ENCODE assay signal across 15 cellular contexts in the genomic region with DNA sequence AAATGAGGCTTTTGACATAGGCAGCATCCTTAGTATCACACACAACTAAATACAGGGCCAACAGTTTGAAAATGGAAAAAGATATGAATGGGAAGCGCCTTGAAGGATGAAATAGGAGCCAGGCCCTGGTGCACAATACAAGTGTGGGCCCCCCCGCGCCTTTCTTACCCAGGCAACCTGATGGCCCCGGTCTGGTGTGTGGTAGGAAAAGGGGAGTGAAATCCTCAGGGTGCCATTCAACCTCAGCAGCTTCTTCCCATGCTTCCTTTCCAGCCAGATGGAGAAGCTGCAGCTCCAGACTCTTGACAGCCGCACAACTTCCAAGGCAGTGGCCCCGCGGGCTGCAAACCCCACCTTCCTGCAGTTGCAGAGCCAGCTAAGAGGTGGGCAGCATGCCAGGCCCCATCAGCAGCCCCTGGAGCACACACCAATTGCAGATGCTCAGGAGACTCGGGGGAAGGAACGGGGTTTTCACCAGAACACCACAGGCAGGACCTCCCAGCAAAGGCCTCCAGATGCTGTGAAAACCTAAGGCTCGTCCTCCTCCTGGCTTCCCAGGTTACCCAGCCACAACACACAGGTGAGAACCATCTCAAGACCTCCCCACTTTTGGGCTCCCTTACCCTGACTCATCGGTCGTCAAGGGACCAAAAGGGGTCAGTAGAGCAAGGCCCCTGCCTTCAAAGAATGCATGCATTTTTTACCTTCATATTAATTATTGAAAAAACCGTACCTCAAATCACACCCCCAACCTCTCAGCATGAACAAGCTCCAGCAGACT.
DNase-seq lines count a peak whose midpoint lies in the region; ATAC-seq and TF ChIP-seq lines count a peak whose summit lies in the region.
"Had no signal": no experiment of that assay in that cellular context is flagged by ENCODE, and none has a peak within 500 bp of the region (broad histone marks: within the 10 kb centered on the region; RNA-seq: fewer than 3 reads in every experiment).

No MANE protein-coding gene starts in this region.

- H3K9me3 ChIP-seq in BLaER1, result no peaks in the 10 kb centered on the region
- no peaks in the 10 kb centered on the region for H3K9me3 ChIP-seq in liver (ENCODE audit: control insufficient read depth in 4 of 4, low read length in 3 of 4)
- H3K9me3 ChIP-seq: lower lobe of right lung, suprapubic skin had no signal

- H3K27me3 ChIP-seq in BLaER1 (peaks cover 34% of the 10 kb centered on the region), liver (ENCODE audit: control insufficient read depth in 4 of 4, insufficient read depth in 4 of 4, low read length in 3 of 4) (no peaks in the 10 kb centered on the region)
- H3K27me3 ChIP-seq: suprapubic skin had no signal

- H3K27ac Mint-ChIP-seq in activated naive CD8-positive, alpha-beta T cell treated with anti-CD3 and anti-CD28 coated beads, Interleukin-2, amount 50 U/mL, for 24 hours, result no peak overlapping the region
- no peak overlapping the region for H3K27ac Mint-ChIP-seq in activated naive CD4-positive, alpha-beta T cell treated with anti-CD3 and anti-CD28 coated beads, Interleukin-2, amount 10 ng/mL, durations not matched to agents 7 days and 5 days
- H3K27ac Mint-ChIP-seq: activated T-cell treated with anti-CD3 and anti-CD28 coated beads, Interleukin-2, amount 50 U/mL, for 72 hours; natural killer cell had no signal

- H3K4me2 ChIP-seq in BLaER1, result peak overlapping the region; percentile 34
- H3K4me2 ChIP-seq: KMS-11 had no signal

- CTCF ChIA-PET in activated naive CD4-positive, alpha-beta T cell treated with anti-CD3 and anti-CD28 coated beads, Interleukin-2, amount 10 ng/mL, durations not matched to agents 7 days and 5 days (lab: Charles Lee), result no interaction called here

- no peak for TF ChIP-seq RAD21 in liver (IDR thresholded peaks at IDR 0.05)

- H4K20me1 ChIP-seq in BLaER1, result no peaks in the 10 kb centered on the region

- H3K36me3 ChIP-seq in BLaER1 (no peaks in the 10 kb centered on the region), liver (ENCODE audit: control insufficient read depth in 4 of 4, insufficient read depth in 3 of 4, low read depth in 1 of 4, low read length in 3 of 4) (no peaks in the 10 kb centered on the region)
- H3K36me3 ChIP-seq: lower lobe of right lung, suprapubic skin had no signal

- H3K27ac ChIP-seq in BLaER1 (no peak overlapping the region), liver (ENCODE audit: low read depth in 1 of 2, low read length in 2 of 2) (peak overlapping the region; percentile 76 to 84)
- H3K27ac ChIP-seq: KMS-11, lower lobe of right lung, suprapubic skin had no signal

- H3K4me3 ChIP-seq in BLaER1, result no peak overlapping the region
- H3K4me3 ChIP-seq in HFF-Myc (replicated peaks; ENCODE audit: low read depth, low read length), result no peak overlapping the region
- no peak overlapping the region for H3K4me3 ChIP-seq in liver (ENCODE audit: low read depth in 1 of 3, low read length in 3 of 3)
- H3K4me3 ChIP-seq: lower lobe of right lung, suprapubic skin had no signal

- H3K36me3 Mint-ChIP-seq in activated naive CD8-positive, alpha-beta T cell treated with anti-CD3 and anti-CD28 coated beads, Interleukin-2, amount 50 U/mL, for 24 hours (ENCODE audit: low read depth), result no peaks in the 10 kb centered on the region
- H3K36me3 Mint-ChIP-seq in activated naive CD4-positive, alpha-beta T cell treated with anti-CD3 and anti-CD28 coated beads, Interleukin-2, amount 10 ng/mL, durations not matched to agents 7 days and 5 days, result no peaks in the 10 kb centered on the region
- H3K36me3 Mint-ChIP-seq: natural killer cell had no signal

- WGBS in liver, result 77% methylated on average over 13 of the region's 13 CpGs

- no peak for ATAC-seq in GM21723 (IDR thresholded peaks at IDR 0.05; ENCODE audit: unreplicated experiment)
- no peak for ATAC-seq in activated naive CD8-positive, alpha-beta T cell treated with anti-CD3 and anti-CD28 coated beads, Interleukin-2, amount 50 U/mL, for 24 hours
- ATAC-seq: activated T-cell treated with anti-CD3 and anti-CD28 coated beads, Interleukin-2, amount 50 U/mL, for 72 hours; lower lobe of right lung; natural killer cell had no signal

- H3K27me3 Mint-ChIP-seq in activated naive CD8-positive, alpha-beta T cell treated with anti-CD3 and anti-CD28 coated beads, Interleukin-2, amount 50 U/mL, for 24 hours, result peaks cover 4% of the 10 kb centered on the region
- peaks cover 20% of the 10 kb centered on the region for H3K27me3 Mint-ChIP-seq in activated naive CD4-positive, alpha-beta T cell treated with anti-CD3 and anti-CD28 coated beads, Interleukin-2, amount 10 ng/mL, durations not matched to agents 7 days and 5 days

- H3K4me1 ChIP-seq in BLaER1, result peaks cover 32% of the 10 kb centered on the region
- H3K4me1 ChIP-seq in liver (ENCODE audit: control insufficient read depth in 4 of 4, insufficient read depth in 4 of 4, low read length in 3 of 4), result peaks cover 13 to 53% (median 41%) of the 10 kb centered on the region in 4 donors

- DNase-seq in HFF-Myc (ENCODE audit: extremely low read depth, low read depth), result peak; percentile 52
- DNase-seq in NCI-H69 (lab: John Stamatoyannopoulos, UW), result peak; percentile 89
- DNase-seq in activated naive CD8-positive, alpha-beta T cell treated with anti-CD3 and anti-CD28 coated beads, Interleukin-2, amount 50 U/mL, for 24 hours, result no peak
- DNase-seq in activated CD4-positive, alpha-beta T cell treated with anti-CD3 and anti-CD28 coated beads, Interleukin-2, amount 50 U/mL, for 48 hours, result no peak
- DNase-seq in activated naive CD4-positive, alpha-beta T cell treated with anti-CD3 and anti-CD28 coated beads, Interleukin-2, amount 10 ng/mL, durations not matched to agents 7 days and 5 days, result no peak
- DNase-seq: activated T-cell treated with anti-CD3 and anti-CD28 coated beads, Interleukin-2, amount 50 U/mL, for 72 hours; central memory CD4-positive, alpha-beta T cell; lower lobe of right lung; natural killer cell; stimulated activated CD4-positive, alpha-beta T cell treated with anti-CD3 and anti-CD28 coated beads, Interleukin-2, amount 100 ng/mL, for 24 hours had no signal

- TF ChIP-seq CTCF in HFF-Myc (IDR thresholded peaks at IDR 0.05; ENCODE audit: low read depth, low read length, missing control alignments) (no peak), liver (IDR thresholded peaks at IDR 0.05; ENCODE audit: low read depth, low read length, missing input control) (no peak)

- no peak overlapping the region for H3K9ac ChIP-seq in BLaER1
- no peak overlapping the region for H3K9ac ChIP-seq in liver (ENCODE audit: low read depth in 1 of 2, low read length in 2 of 2)
- H3K9ac ChIP-seq: KMS-11 had no signal

- no peaks in the 10 kb centered on the region for H3K9me3 Mint-ChIP-seq in activated naive CD8-positive, alpha-beta T cell treated with anti-CD3 and anti-CD28 coated beads, Interleukin-2, amount 50 U/mL, for 24 hours
- H3K9me3 Mint-ChIP-seq in activated naive CD4-positive, alpha-beta T cell treated with anti-CD3 and anti-CD28 coated beads, Interleukin-2, amount 10 ng/mL, durations not matched to agents 7 days and 5 days, result no peaks in the 10 kb centered on the region
- H3K9me3 Mint-ChIP-seq: activated T-cell treated with anti-CD3 and anti-CD28 coated beads, Interleukin-2, amount 50 U/mL, for 72 hours; natural killer cell had no signal

- H3K4me3 Mint-ChIP-seq in activated naive CD8-positive, alpha-beta T cell treated with anti-CD3 and anti-CD28 coated beads, Interleukin-2, amount 50 U/mL, for 24 hours, result no peak overlapping the region
- no peak overlapping the region for H3K4me3 Mint-ChIP-seq in activated naive CD4-positive, alpha-beta T cell treated with anti-CD3 and anti-CD28 coated beads, Interleukin-2, amount 10 ng/mL, durations not matched to agents 7 days and 5 days
- H3K4me3 Mint-ChIP-seq: activated T-cell treated with anti-CD3 and anti-CD28 coated beads, Interleukin-2, amount 50 U/mL, for 72 hours; natural killer cell had no signal

- no peaks in the 10 kb centered on the region for H3K4me1 Mint-ChIP-seq in activated naive CD8-positive, alpha-beta T cell treated with anti-CD3 and anti-CD28 coated beads, Interleukin-2, amount 50 U/mL, for 24 hours
- H3K4me1 Mint-ChIP-seq in activated naive CD4-positive, alpha-beta T cell treated with anti-CD3 and anti-CD28 coated beads, Interleukin-2, amount 10 ng/mL, durations not matched to agents 7 days and 5 days, result peaks cover 22% of the 10 kb centered on the region

TF ChIP-seq in liver, 16 proteins besides CTCF, POLR2A, EP300 and RAD21:
- TF ChIP-seq TAF1 (conservative IDR thresholded peaks at IDR 0.05) (no peak), JUND (IDR thresholded peaks at IDR 0.05) (no peak)

Comparison
In these comparisons a context has a peak if more than half of its experiments do, and no peak if none do; other contexts are left out.
1. DNase-seq: peak in HFF-Myc (single experiment) and NCI-H69 (single experiment); none in activated naive CD8-positive, alpha-beta T cell treated with anti-CD3 and anti-CD28 coated beads, Interleukin-2, amount 50 U/mL, for 24 hours (single experiment), activated CD4-positive, alpha-beta T cell treated with anti-CD3 and anti-CD28 coated beads, Interleukin-2, amount 50 U/mL, for 48 hours (0 of 2) and activated naive CD4-positive, alpha-beta T cell treated with anti-CD3 and anti-CD28 coated beads, Interleukin-2, amount 10 ng/mL, durations not matched to agents 7 days and 5 days (single experiment).